2 cellular contexts compared by ENCODE assay signal in genomic region chr1:173454966-173455524, GRCh38.
TF ChIP-seq lines count a peak whose summit lies in the region.

No MANE protein-coding gene starts in this region.

TF ChIP-seq in GM12878, 131 proteins besides CTCF, POLR2A, EP300 and RAD21 (continued from another document):
- peak; percentile 57 for TF ChIP-seq MTA2 (IDR thresholded peaks at IDR 0.05; ENCODE audit: low read depth)
- TF ChIP-seq IRF4 (IDR thresholded peaks at IDR 0.05; ENCODE audit: low read depth, low read length), result no peak
- no peak for TF ChIP-seq SUPT20H (IDR thresholded peaks at IDR 0.05; ENCODE audit: borderline replicate concordance, control insufficient read depth, low read depth, low read length)
- no peak for TF ChIP-seq CBFB (IDR thresholded peaks at IDR 0.05; ENCODE audit: low read depth)
- no peak for TF ChIP-seq RELA (IDR thresholded peaks at IDR 0.05; ENCODE audit: borderline replicate concordance, partially characterized antibody)
- TF ChIP-seq MTA3 (IDR thresholded peaks at IDR 0.05; ENCODE audit: borderline replicate concordance, low read length), result no peak
- no peak for TF ChIP-seq HDAC6 (IDR thresholded peaks at IDR 0.05; ENCODE audit: unreplicated experiment)
- no peak for TF ChIP-seq RAD51 (IDR thresholded peaks at IDR 0.05)
- no peak for TF ChIP-seq SKIL (IDR thresholded peaks at IDR 0.05; ENCODE audit: low read depth, poor library complexity, severe bottlenecking)
- no peak for TF ChIP-seq ZZZ3 (IDR thresholded peaks at IDR 0.05; ENCODE audit: control insufficient read depth, insufficient read length, low read depth)
- no peak for TF ChIP-seq BCLAF1 (IDR thresholded peaks at IDR 0.05)
- 0 out of 2 replicates have a peak, but pooled peaks have one; percentile 33 for TF ChIP-seq TCF7 (IDR thresholded peaks at IDR 0.05; ENCODE audit: borderline replicate concordance)
- no peak for TF ChIP-seq SREBF1 (IDR thresholded peaks at IDR 0.05; ENCODE audit: low read length)
- no peak for TF ChIP-seq NR2F1 (conservative IDR thresholded peaks at IDR 0.05)
- TF ChIP-seq NKRF (conservative IDR thresholded peaks at IDR 0.05), result no peak
- no peak for TF ChIP-seq ZNF622 (IDR thresholded peaks at IDR 0.05)
- peak; percentile 83 for TF ChIP-seq RUNX3 (IDR thresholded peaks at IDR 0.05; ENCODE audit: low read length)
- TF ChIP-seq STAT1 (conservative IDR thresholded peaks at IDR 0.05), result no peak
- TF ChIP-seq RB1 (IDR thresholded peaks at IDR 0.05; ENCODE audit: borderline replicate concordance), result no peak

TF ChIP-seq in GM12891, 5 proteins besides CTCF, POLR2A, EP300 and RAD21 (continued from another document):
- no peak for TF ChIP-seq POLR2AphosphoS5 (IDR thresholded peaks at IDR 0.05; ENCODE audit: low read depth, low read length)
- no peak for TF ChIP-seq SPI1 (IDR thresholded peaks at IDR 0.05; ENCODE audit: low read depth, low read length)
